ENCODE assay signal across 9 cellular contexts in genomic region chr1:30856260-30856790, GRCh38. TPM values are rescaled to one million over a fixed set of nuclear protein-coding genes. Genes with fewer than 3 reads are reported as not detected.
A peak's percentile ranks its signal among the peaks of the same experiment; 100 is the strongest.
DNase-seq lines count a peak whose midpoint lies in the region; ATAC-seq and TF ChIP-seq lines count a peak whose summit lies in the region.
"Had no signal": no experiment of that assay in that cellular context is flagged by ENCODE, and none has a peak within 500 bp of the region (broad histone marks: within the 10 kb centered on the region; RNA-seq: fewer than 3 reads in every experiment).

No MANE protein-coding gene starts in this region.

- POLR2A ChIA-PET in A673 (lab: Charles Lee; ENCODE audit: low non-redundant PET): interaction anchor here (0.7 kb wide), 1 partner anchor 39 kb away, joined by 3 read pairs; no protein-coding TSS in a partner anchor
- POLR2A ChIA-PET in activated CD4-positive, alpha-beta memory T cell treated with anti-CD3 and anti-CD28 coated beads for 36 hours (lab: Charles Lee): no interaction called here
- POLR2A ChIA-PET in activated CD8-positive, alpha-beta T cell treated with anti-CD3 and anti-CD28 coated beads, Interleukin-2, amount 10 ng/mL, durations not matched to agents 7 days and 5 days (lab: Charles Lee): no interaction called here

- H3K4me3 Mint-ChIP-seq in activated CD4-positive, alpha-beta memory T cell treated with anti-CD3 and anti-CD28 coated beads for 36 hours: no peak overlapping the region
- no peak overlapping the region for H3K4me3 Mint-ChIP-seq in activated CD8-positive, alpha-beta T cell treated with anti-CD3 and anti-CD28 coated beads, Interleukin-2, amount 10 ng/mL, durations not matched to agents 7 days and 5 days
- H3K4me3 Mint-ChIP-seq: dendritic cell treated with granulocyte-macrophage colony-stimulating factor and Interleukin-4, amounts not matched to agents 40 ng/mL and 50 ng/mL, for 4 days had no signal

- TF ChIP-seq POLR2A in esophagus muscularis mucosa (IDR thresholded peaks at IDR 0.05; ENCODE audit: low read depth): no peak

- no peak for TF ChIP-seq CTCF in A673 (conservative IDR thresholded peaks at IDR 0.05; ENCODE audit: low read depth, low read length)
- peak in 2 of 3 experiments; percentile 12 to 14 for TF ChIP-seq CTCF in esophagus muscularis mucosa (IDR thresholded peaks at IDR 0.05)

- H3K27ac ChIP-seq in A673 (ENCODE audit: low read depth, low read length, poor library complexity, severe bottlenecking) (no peak overlapping the region), esophagus muscularis mucosa (replicated peaks in 1 of 4) (no peak overlapping the region)

- DNase-seq in A673 (ENCODE audit: low spot score): peak; percentile 94
- peak; percentile 95 for DNase-seq in NCI-H1105 (lab: John Stamatoyannopoulos, UW)
- DNase-seq in NCI-H526 treated with DMSO at 0.1 percent for 48 hours (lab: John Stamatoyannopoulos, UW): peak; percentile 10
- DNase-seq in esophagus muscularis mucosa (ENCODE audit: extremely low spot score): no peak
- no peak for DNase-seq in activated CD4-positive, alpha-beta memory T cell treated with anti-CD3 and anti-CD28 coated beads for 36 hours
- DNase-seq in activated CD8-positive, alpha-beta T cell treated with anti-CD3 and anti-CD28 coated beads, Interleukin-2, amount 10 ng/mL, durations not matched to agents 7 days and 5 days: no peak
- DNase-seq in activated CD4-positive, alpha-beta T cell treated with anti-CD3 and anti-CD28 coated beads, Interleukin-2, amount 50 U/mL, for 4 hours: no peak

- no peaks in the 10 kb centered on the region for H3K27me3 Mint-ChIP-seq in activated CD4-positive, alpha-beta memory T cell treated with anti-CD3 and anti-CD28 coated beads for 36 hours
- H3K27me3 Mint-ChIP-seq in activated CD8-positive, alpha-beta T cell treated with anti-CD3 and anti-CD28 coated beads, Interleukin-2, amount 10 ng/mL, durations not matched to agents 7 days and 5 days (ENCODE audit: low read depth): peaks cover 31% of the 10 kb centered on the region

- no peak overlapping the region for H3K27ac Mint-ChIP-seq in activated CD4-positive, alpha-beta memory T cell treated with anti-CD3 and anti-CD28 coated beads for 36 hours
- no peak overlapping the region for H3K27ac Mint-ChIP-seq in activated CD8-positive, alpha-beta T cell treated with anti-CD3 and anti-CD28 coated beads, Interleukin-2, amount 10 ng/mL, durations not matched to agents 7 days and 5 days
- H3K27ac Mint-ChIP-seq: dendritic cell treated with granulocyte-macrophage colony-stimulating factor and Interleukin-4, amounts not matched to agents 40 ng/mL and 50 ng/mL, for 4 days had no signal

- intact Hi-C loops in A673 (cut with micrococcal nuclease; ENCODE audit: unreplicated experiment): loop anchor here (5.0 kb wide), 1 partner anchor 49 kb away; no protein-coding TSS in a partner anchor
- intact Hi-C loops in esophagus muscularis mucosa (cut with DNase I): no loop called here
- intact Hi-C loops in activated CD4-positive, alpha-beta memory T cell treated with anti-CD3 and anti-CD28 coated beads for 36 hours (cut with micrococcal nuclease): no loop called here

- no peak overlapping the region for H3K4me3 ChIP-seq in A673 (ENCODE audit: low read depth, low read length, poor library complexity, severe bottlenecking)
- H3K4me3 ChIP-seq in esophagus muscularis mucosa: no peak overlapping the region

- H3K9me3 Mint-ChIP-seq in activated CD4-positive, alpha-beta memory T cell treated with anti-CD3 and anti-CD28 coated beads for 36 hours: no peaks in the 10 kb centered on the region
- H3K9me3 Mint-ChIP-seq in activated CD8-positive, alpha-beta T cell treated with anti-CD3 and anti-CD28 coated beads, Interleukin-2, amount 10 ng/mL, durations not matched to agents 7 days and 5 days (ENCODE audit: insufficient read depth): no peaks in the 10 kb centered on the region
- H3K9me3 Mint-ChIP-seq: dendritic cell treated with granulocyte-macrophage colony-stimulating factor and Interleukin-4, amounts not matched to agents 40 ng/mL and 50 ng/mL, for 4 days had no signal

- 38% methylated on average over 11 of the region's 14 CpGs for WGBS in esophagus muscularis mucosa

- peaks cover 2% of the 10 kb centered on the region for H3K4me1 Mint-ChIP-seq in activated CD4-positive, alpha-beta memory T cell treated with anti-CD3 and anti-CD28 coated beads for 36 hours (ENCODE audit: low read depth)
- H3K4me1 Mint-ChIP-seq in activated CD8-positive, alpha-beta T cell treated with anti-CD3 and anti-CD28 coated beads, Interleukin-2, amount 10 ng/mL, durations not matched to agents 7 days and 5 days (ENCODE audit: low read depth): no peaks in the 10 kb centered on the region

- CTCF ChIA-PET in A673 (lab: Charles Lee): no interaction called here
- CTCF ChIA-PET in activated CD4-positive, alpha-beta memory T cell treated with anti-CD3 and anti-CD28 coated beads for 36 hours (lab: Charles Lee): interaction anchor here (0.6 kb wide), 1 partner anchor 306 kb away, joined by 3 read pairs; no protein-coding TSS in a partner anchor
- CTCF ChIA-PET in activated CD8-positive, alpha-beta T cell treated with anti-CD3 and anti-CD28 coated beads, Interleukin-2, amount 10 ng/mL, durations not matched to agents 7 days and 5 days (lab: Charles Lee): interaction anchor here (0.8 kb wide), 1 partner anchor 54 kb away, joined by 3 read pairs; no protein-coding TSS in a partner anchor

- H3K9me3 ChIP-seq in A673 (ENCODE audit: low read depth, low read length, poor library complexity, severe bottlenecking): no peaks in the 10 kb centered on the region
- no peaks in the 10 kb centered on the region for H3K9me3 ChIP-seq in esophagus muscularis mucosa

- no peak for ATAC-seq in activated CD8-positive, alpha-beta T cell treated with anti-CD3 and anti-CD28 coated beads, Interleukin-2, amount 10 ng/mL, durations not matched to agents 7 days and 5 days
- ATAC-seq in HG02588 (IDR thresholded peaks at IDR 0.05; ENCODE audit: unreplicated experiment): no peak

- peaks cover 8% of the 10 kb centered on the region for H3K4me1 ChIP-seq in A673 (ENCODE audit: insufficient read depth, low read length, poor library complexity, severe bottlenecking)
- peaks cover 11 to 29% (median 22%) of the 10 kb centered on the region in 4 donors for H3K4me1 ChIP-seq in esophagus muscularis mucosa

- BruUV-seq in A673 (replicated peaks; lab: Mats Ljungman, UMichigan): no TSS peak

- H3K36me3 ChIP-seq in A673 (ENCODE audit: insufficient read depth, low read length, poor library complexity, severe bottlenecking) (no peaks in the 10 kb centered on the region), esophagus muscularis mucosa (no peaks in the 10 kb centered on the region)

- TF ChIP-seq EP300 in esophagus muscularis mucosa (IDR thresholded peaks at IDR 0.05): no peak

- H3K27me3 ChIP-seq in A673 (replicated peaks; ENCODE audit: insufficient read depth, low read depth, low read length, poor library complexity) (peaks cover 73% of the 10 kb centered on the region), esophagus muscularis mucosa (no peaks in the 10 kb centered on the region)

- no peaks in the 10 kb centered on the region for H3K36me3 Mint-ChIP-seq in activated CD4-positive, alpha-beta memory T cell treated with anti-CD3 and anti-CD28 coated beads for 36 hours
- no peaks in the 10 kb centered on the region for H3K36me3 Mint-ChIP-seq in activated CD8-positive, alpha-beta T cell treated with anti-CD3 and anti-CD28 coated beads, Interleukin-2, amount 10 ng/mL, durations not matched to agents 7 days and 5 days (ENCODE audit: low read depth)

RNA-seq across cellular contexts. Expression of gene SDC3, which starts 52.2 kb away (rescaled TPM):
- total RNA-seq in A673 (2021) (7.7 and 11.6 TPM in 2 replicates), esophagus muscularis mucosa (100 to 1,000 TPM in 1 of 4 donors, 10 to 100 TPM in 3; 44.1 to 101 (median 56.5) TPM)
- under 1 TPM; 0.12 to 0.17 TPM for total RNA-seq in activated CD4-positive, alpha-beta memory T cell treated with anti-CD3 and anti-CD28 coated beads for 36 hours
- total RNA-seq in activated CD8-positive, alpha-beta T cell treated with anti-CD3 and anti-CD28 coated beads, Interleukin-2, amount 10 ng/mL, durations not matched to agents 7 days and 5 days: not detected

Comparison
In these comparisons a context has a peak if more than half of its experiments do, and no peak if none do; other contexts are left out.
1. DNase-seq: peak in A673 (single experiment), NCI-H1105 (single experiment) and NCI-H526 treated with DMSO at 0.1 percent for 48 hours (single experiment); none in esophagus muscularis mucosa (single experiment), activated CD4-positive, alpha-beta memory T cell treated with anti-CD3 and anti-CD28 coated beads for 36 hours (single experiment), activated CD8-positive, alpha-beta T cell treated with anti-CD3 and anti-CD28 coated beads, Interleukin-2, amount 10 ng/mL, durations not matched to agents 7 days and 5 days (single experiment) and activated CD4-positive, alpha-beta T cell treated with anti-CD3 and anti-CD28 coated beads, Interleukin-2, amount 50 U/mL, for 4 hours (0 of 2).